Comparison of ENCODE assay signal across 8 cellular contexts in the genomic region with DNA sequence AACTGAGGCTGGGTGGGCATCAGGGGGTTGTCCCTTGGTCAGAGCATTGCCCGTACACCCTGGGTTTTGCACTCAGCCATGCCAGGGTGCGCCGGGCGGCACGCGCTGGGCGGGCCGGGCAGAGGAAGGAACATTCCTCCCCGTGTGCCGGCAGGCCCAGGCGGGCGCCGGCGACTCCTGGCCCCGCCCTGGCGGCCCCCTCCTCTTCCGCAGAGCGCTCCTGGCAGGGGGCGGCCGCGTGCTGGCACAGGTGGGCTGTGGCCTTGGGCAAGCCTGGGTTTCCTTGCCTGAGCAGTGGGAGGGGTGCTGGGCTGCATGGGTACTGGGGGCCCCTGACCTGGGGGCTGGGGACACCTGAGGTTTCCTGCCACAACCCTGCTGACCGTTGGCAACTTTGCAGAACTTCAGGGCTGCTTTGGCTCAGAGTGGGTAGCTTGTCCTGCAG. TPM values are rescaled to one million over a fixed set of nuclear protein-coding genes. Genes with fewer than 3 reads are reported as not detected.
DNase-seq lines count a peak whose midpoint lies in the region; ATAC-seq and TF ChIP-seq lines count a peak whose summit lies in the region.

No MANE protein-coding gene starts in this region.

- H3K9ac ChIP-seq in iPS-20b (ENCODE audit: low read depth, low read length): peak overlapping the region; percentile 70

- H3K9me3 ChIP-seq in WERI-Rb-1 (ENCODE audit: severe bottlenecking) (no peaks in the 10 kb centered on the region), iPS-20b (ENCODE audit: insufficient read depth, low read depth, low read length) (no peaks in the 10 kb centered on the region)

- H3K27ac ChIP-seq in WERI-Rb-1 (peak overlapping the region; percentile 44), iPS-20b (ENCODE audit: low read length) (peak overlapping the region; percentile 16), substantia nigra (ENCODE audit: low read depth, low read length, poor library complexity, severe bottlenecking) (peak overlapping the region; percentile 74)

- H3K27me3 Mint-ChIP-seq in activated CD4-positive, alpha-beta T cell treated with anti-CD3 and anti-CD28 coated beads, Interleukin-2, amount 10 ng/mL, durations not matched to agents 24 days and 14 days: no peaks in the 10 kb centered on the region

- no peaks in the 10 kb centered on the region for H3K9me3 Mint-ChIP-seq in activated CD4-positive, alpha-beta T cell treated with anti-CD3 and anti-CD28 coated beads, Interleukin-2, amount 10 ng/mL, durations not matched to agents 24 days and 14 days

- H3K27ac Mint-ChIP-seq in activated CD4-positive, alpha-beta T cell treated with anti-CD3 and anti-CD28 coated beads, Interleukin-2, amount 10 ng/mL, durations not matched to agents 24 days and 14 days: no peak overlapping the region

- H3K4me3 Mint-ChIP-seq in activated CD4-positive, alpha-beta T cell treated with anti-CD3 and anti-CD28 coated beads, Interleukin-2, amount 10 ng/mL, durations not matched to agents 24 days and 14 days: peak overlapping the region; percentile 97

- DNase-seq in activated CD4-positive, alpha-beta T cell treated with anti-CD3 and anti-CD28 coated beads, Interleukin-2, amount 10 ng/mL, durations not matched to agents 24 days and 14 days: no peak
- DNase-seq in activated CD4-positive, alpha-beta T cell treated with anti-CD3 and anti-CD28 coated beads, Interleukin-2, amount 50 U/mL, for 48 hours: no peak
- DNase-seq in WERI-Rb-1: no peak
- peak in 4 of 49 donors; percentile 62 to 71 (median 70) for DNase-seq in substantia nigra (lab: John Stamatoyannopoulos, UW)
- no peak for DNase-seq in NCI-H1694 (lab: John Stamatoyannopoulos, UW)
- no peak for DNase-seq in NK-92 treated with Interleukin-12 subunit alpha and Interleukin-12 subunit beta, amount 100 ng/mL, for 24 hours (lab: John Stamatoyannopoulos, UW)

- H3K36me3 ChIP-seq in WERI-Rb-1: peaks cover 47% of the 10 kb centered on the region
- peaks cover 26% of the 10 kb centered on the region for H3K36me3 ChIP-seq in iPS-20b (ENCODE audit: insufficient read depth, low read depth, low read length)

- intact Hi-C loops in activated CD4-positive, alpha-beta T cell treated with anti-CD3 and anti-CD28 coated beads, Interleukin-2, amount 10 ng/mL, durations not matched to agents 24 days and 14 days (cut with micrococcal nuclease): loop anchor here (2.0 to 5.0 kb wide), 4 partner anchors 15 to 189 kb away; a partner anchor contains a TSS

- no peak for TF ChIP-seq CTCF in WERI-Rb-1 (IDR thresholded peaks at IDR 0.05; ENCODE audit: low read depth, low read length)

- H3K27me3 ChIP-seq in WERI-Rb-1 (ENCODE audit: insufficient read depth, low read depth, severe bottlenecking) (no peaks in the 10 kb centered on the region), iPS-20b (ENCODE audit: insufficient read depth, low read length) (peaks cover 40% of the 10 kb centered on the region)

- peaks cover 37% of the 10 kb centered on the region for H3K4me1 ChIP-seq in iPS-20b (ENCODE audit: insufficient read depth, low read length)

- peaks cover 24% of the 10 kb centered on the region for H3K36me3 Mint-ChIP-seq in activated CD4-positive, alpha-beta T cell treated with anti-CD3 and anti-CD28 coated beads, Interleukin-2, amount 10 ng/mL, durations not matched to agents 24 days and 14 days (ENCODE audit: low read depth)

- H3K4me3 ChIP-seq in WERI-Rb-1 (ENCODE audit: low read depth, low read length) (no peak overlapping the region), iPS-20b (ENCODE audit: low read length) (peak overlapping the region; percentile 54; the same call in 1 of the 2 replicates)

- H3K4me1 Mint-ChIP-seq in activated CD4-positive, alpha-beta T cell treated with anti-CD3 and anti-CD28 coated beads, Interleukin-2, amount 10 ng/mL, durations not matched to agents 24 days and 14 days: peaks cover 42% of the 10 kb centered on the region

- ATAC-seq in GM21526 (IDR thresholded peaks at IDR 0.05; ENCODE audit: low FRiP score, unreplicated experiment): no peak

RNA-seq across cellular contexts. Expression of a gene that starts 3.9 kb away (rescaled TPM):
- 33.9 and 34.2 TPM in 2 replicates for total RNA-seq in activated CD4-positive, alpha-beta T cell treated with anti-CD3 and anti-CD28 coated beads, Interleukin-2, amount 10 ng/mL, durations not matched to agents 24 days and 14 days

RNA-seq across cellular contexts. Expression of a gene that starts 31.8 kb away (rescaled TPM):
- 39.5 and 40.9 TPM in 2 replicates for total RNA-seq in activated CD4-positive, alpha-beta T cell treated with anti-CD3 and anti-CD28 coated beads, Interleukin-2, amount 10 ng/mL, durations not matched to agents 24 days and 14 days

RNA-seq across cellular contexts. Expression of a gene that starts 35.3 kb away (rescaled TPM):
- 11.7 and 12.3 TPM in 2 replicates for total RNA-seq in activated CD4-positive, alpha-beta T cell treated with anti-CD3 and anti-CD28 coated beads, Interleukin-2, amount 10 ng/mL, durations not matched to agents 24 days and 14 days

RNA-seq across cellular contexts. Expression of a gene that starts 47.3 kb away (rescaled TPM):
- not detected in 2 replicates for total RNA-seq in activated CD4-positive, alpha-beta T cell treated with anti-CD3 and anti-CD28 coated beads, Interleukin-2, amount 10 ng/mL, durations not matched to agents 24 days and 14 days

Comparison
In these comparisons a context has a peak if more than half of its experiments do, and no peak if none do; other contexts are left out.
1. H3K27ac ChIP-seq: peak in every context shown above with its lines; median percentile 74 in substantia nigra; 44 in WERI-Rb-1; 16 in iPS-20b.